In the genomic region with DNA sequence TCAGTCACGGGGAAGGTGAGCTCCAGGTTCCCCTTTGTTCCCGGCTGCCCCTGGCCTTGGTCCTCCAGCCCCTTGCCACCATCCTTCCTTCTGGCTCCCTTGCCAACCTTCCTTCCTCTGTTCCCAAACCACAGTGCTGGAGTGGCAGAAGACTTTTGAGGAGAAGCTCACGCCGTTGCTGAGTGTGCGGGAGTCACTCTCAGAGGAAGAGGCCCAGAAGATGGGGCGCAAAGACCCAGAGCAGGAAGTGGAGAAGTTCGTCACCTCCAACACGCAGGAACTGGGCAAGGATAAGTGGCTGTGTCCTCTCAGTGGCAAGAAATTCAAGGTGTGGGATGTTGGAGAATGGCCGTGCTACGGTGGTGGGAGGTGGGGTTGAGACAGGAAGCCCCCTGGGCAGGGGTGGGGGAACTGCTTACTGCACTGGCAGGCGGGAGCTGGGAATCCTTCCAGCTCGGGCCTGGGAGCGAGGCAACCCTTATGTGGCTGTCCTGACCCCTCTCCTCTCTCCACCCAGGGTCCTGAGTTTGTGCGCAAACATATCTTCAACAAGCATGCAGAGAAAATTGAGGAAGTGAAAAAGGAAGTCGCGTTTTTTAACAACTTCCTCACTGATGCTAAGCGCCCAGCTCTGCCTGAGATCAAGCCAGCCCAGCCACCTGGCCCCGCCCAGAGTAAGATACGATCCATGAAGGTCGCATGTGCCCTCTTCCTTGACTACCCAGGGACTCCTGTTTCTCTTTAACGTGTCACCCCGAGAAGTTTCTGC, we compare ENCODE assay signal across 9 cellular contexts. TPM values are rescaled to one million over a fixed set of nuclear protein-coding genes. Genes with fewer than 3 reads are reported as not detected.
DNase-seq lines count a peak whose midpoint lies in the region; ATAC-seq and TF ChIP-seq lines count a peak whose summit lies in the region.
"Had no signal": no experiment of that assay in that cellular context is flagged by ENCODE, and none has a peak within 500 bp of the region (broad histone marks: within the 10 kb centered on the region; RNA-seq: fewer than 3 reads in every experiment).

No MANE protein-coding gene starts in this region.

- H3K27ac Mint-ChIP-seq in activated naive CD4-positive, alpha-beta T cell treated with anti-CD3 and anti-CD28 coated beads, Interleukin-2, amount 50 U/mL, for 72 hours, result peak overlapping the region; percentile 73 to 97

- no TSS peak for BruUV-seq in HCT116 (replicated peaks; lab: Mats Ljungman, UMichigan)

- no peak overlapping the region for H3K9ac ChIP-seq in HCT116 (ENCODE audit: low read length)
- H3K9ac ChIP-seq in OCI-LY3 (ENCODE audit: low read length), result peak overlapping the region; percentile 92
- H3K9ac ChIP-seq in neuronal stem cell (ENCODE audit: low read depth, low read length, poor library complexity), result no peak overlapping the region
- H3K9ac ChIP-seq: KMS-11 had no signal

- H3K9me3 Mint-ChIP-seq in activated naive CD4-positive, alpha-beta T cell treated with anti-CD3 and anti-CD28 coated beads, Interleukin-2, amount 50 U/mL, for 72 hours, result no peaks in the 10 kb centered on the region

- H2BK12ac ChIP-seq in neuronal stem cell (ENCODE audit: low read length), result peak overlapping the region; percentile 30

- no peak for TF ChIP-seq POLR2A in HCT116 (IDR thresholded peaks at IDR 0.05; ENCODE audit: borderline replicate concordance, extremely low read depth, insufficient read depth, insufficient read length)

- H3K36me3 Mint-ChIP-seq in activated naive CD4-positive, alpha-beta T cell treated with anti-CD3 and anti-CD28 coated beads, Interleukin-2, amount 50 U/mL, for 72 hours, result peaks cover 12 to 51% of the 10 kb centered on the region in 2 donors

- no peak overlapping the region for H3K4ac ChIP-seq in neuronal stem cell (ENCODE audit: low read length)

- H3K79me1 ChIP-seq in neuronal stem cell (ENCODE audit: low read depth, low read length), result peaks cover 9% of the 10 kb centered on the region

- H3K27ac ChIP-seq in HCT116 (ENCODE audit: low read depth, low read length), result peak overlapping the region; percentile 78
- peak overlapping the region; percentile 87 for H3K27ac ChIP-seq in OCI-LY3 (ENCODE audit: low read length)
- H3K27ac ChIP-seq in neuronal stem cell (replicated peaks; ENCODE audit: low read length), result no peak overlapping the region
- H3K27ac ChIP-seq: KMS-11 had no signal

- H3K36me3 ChIP-seq in HCT116 (ENCODE audit: control insufficient read depth in 1 of 2, insufficient read depth in 2 of 2, low read length in 2 of 2), result peaks cover 42 to 65% of the 10 kb centered on the region in 2 experiments
- peaks cover 62% of the 10 kb centered on the region for H3K36me3 ChIP-seq in OCI-LY3 (replicated peaks; ENCODE audit: low read depth, low read length)
- H3K36me3 ChIP-seq in neuronal stem cell (replicated peaks in 1 of 2; ENCODE audit: control insufficient read depth in 2 of 2, insufficient read depth in 2 of 2, low read length in 2 of 2), result peaks cover 56 to 67% of the 10 kb centered on the region in 2 donors

- no peak overlapping the region for H4K91ac ChIP-seq in neuronal stem cell (ENCODE audit: low read depth, low read length, poor library complexity)

- no peak overlapping the region for H4K8ac ChIP-seq in neuronal stem cell (ENCODE audit: low read depth, low read length)

- no peak overlapping the region for H2BK5ac ChIP-seq in neuronal stem cell (ENCODE audit: low read length)

- H3K9me2 ChIP-seq in HCT116 (ENCODE audit: insufficient read depth), result no peaks in the 10 kb centered on the region

- H3K79me2 ChIP-seq in HCT116 (ENCODE audit: insufficient read depth, low read length) (peaks cover 60% of the 10 kb centered on the region), OCI-LY3 (ENCODE audit: low read length) (peaks cover 28% of the 10 kb centered on the region)

- H2BK15ac ChIP-seq in neuronal stem cell (ENCODE audit: low read length), result no peak overlapping the region

- H3K4me3 ChIP-seq in GM12875 (ENCODE audit: low read depth, low read length) (peak overlapping the region; percentile 95), HCT116 (replicated peaks in 1 of 2; ENCODE audit: low read depth in 1 of 2, low read length in 2 of 2) (no peak overlapping the region), OCI-LY3 (ENCODE audit: low read length) (peak overlapping the region; percentile 90), neuronal stem cell (ENCODE audit: low read length in 2 of 2) (no peak overlapping the region)

- H3K9me3 ChIP-seq in HCT116 (ENCODE audit: control insufficient read depth in 1 of 2, insufficient read depth in 1 of 2, low read depth in 1 of 2, low read length in 2 of 2) (no peaks in the 10 kb centered on the region), OCI-LY3 (ENCODE audit: insufficient read depth, low read length) (no peaks in the 10 kb centered on the region), neuronal stem cell (replicated peaks in 1 of 2; ENCODE audit: control insufficient read depth in 2 of 2, insufficient read depth in 1 of 2, low read depth in 1 of 2, low read length in 2 of 2) (no peaks in the 10 kb centered on the region)

- RAD21 ChIA-PET in HCT116 (lab: Charles Lee; ENCODE audit: low non-redundant PET in 1 of 2, low total read pairs in 2 of 2, uncharacterized antibody in 2 of 2, unreplicated experiment in 2 of 2), result no interaction called here

- H3K4me1 ChIP-seq in HCT116 (ENCODE audit: control insufficient read depth in 1 of 2, insufficient read depth in 2 of 2, low read length in 2 of 2) (peaks cover 8 to 45% of the 10 kb centered on the region in 2 experiments), OCI-LY3 (ENCODE audit: low read length) (peaks cover 31% of the 10 kb centered on the region), neuronal stem cell (ENCODE audit: control insufficient read depth in 2 of 2, insufficient read depth in 1 of 2, low read depth in 1 of 2, low read length in 2 of 2) (peaks cover 16 to 18% of the 10 kb centered on the region in 2 donors)

- TF ChIP-seq RAD21 in HCT116 (IDR thresholded peaks at IDR 0.05; ENCODE audit: low read depth), result no peak

- no CpG with 5 or more reads among the region's 22 CpGs for WGBS in neuronal stem cell (ENCODE audit: extremely low coverage in 2 of 2, insufficient read length in 2 of 2, insufficient replicate concordance in 1 of 2), 2 donors

- CTCF ChIA-PET in HCT116 (lab: Charles Lee), result interaction anchor here (0.8 to 1.4 kb wide), 2 partner anchors 35 to 86 kb away, joined by 3 read pairs; a partner anchor contains a TSS

- H3K23ac ChIP-seq in neuronal stem cell (ENCODE audit: low read depth, low read length, poor library complexity), result peak overlapping the region; percentile 53

- H3K4me2 ChIP-seq in HCT116 (ENCODE audit: low read length), result peak overlapping the region; percentile 98
- H3K4me2 ChIP-seq in OCI-LY3 (ENCODE audit: low read length), result peak overlapping the region; percentile 96
- no peak overlapping the region for H3K4me2 ChIP-seq in neuronal stem cell (ENCODE audit: insufficient read depth, low read length, poor library complexity, severe bottlenecking)
- H3K4me2 ChIP-seq: KMS-11 had no signal

- intact Hi-C loops in HCT116 (cut with micrococcal nuclease), result no loop called here

- H2BK120ac ChIP-seq in neuronal stem cell (ENCODE audit: low read depth, low read length), result no peak overlapping the region

- no peak for ATAC-seq in HCT116
- ATAC-seq in activated naive CD4-positive, alpha-beta T cell treated with anti-CD3 and anti-CD28 coated beads, Interleukin-2, amount 50 U/mL, for 72 hours, result peak in 1 of 2 donors; percentile 14

- DNase-seq in HCT116 (ENCODE audit: low read depth, low spot score) (no peak), neuronal stem cell (ENCODE audit: low spot score) (no peak), kidney tubule cell (ENCODE audit: low spot score) (no peak), cerebellar nuclear complex (lab: John Stamatoyannopoulos, UW) (no peak), NCI-H82 treated with DMSO at 0.1 percent for 48 hours (lab: John Stamatoyannopoulos, UW; ENCODE audit: unreplicated experiment) (no peak)
- DNase-seq in activated naive CD4-positive, alpha-beta T cell treated with anti-CD3 and anti-CD28 coated beads, Interleukin-2, amount 50 U/mL, for 72 hours (ENCODE audit: low spot score in 2 of 2), result no peak

- H2AK5ac ChIP-seq in neuronal stem cell (ENCODE audit: low read depth, low read length), result no peak overlapping the region

- no peak overlapping the region for H3K18ac ChIP-seq in neuronal stem cell (ENCODE audit: low read length)

- no peaks in the 10 kb centered on the region for H3K27me3 ChIP-seq in HCT116 (ENCODE audit: insufficient read depth, low read length)
- H3K27me3 ChIP-seq in OCI-LY3 (ENCODE audit: low read depth, low read length), result no peaks in the 10 kb centered on the region
- H3K27me3 ChIP-seq in neuronal stem cell (ENCODE audit: control insufficient read depth in 3 of 3, insufficient read depth in 3 of 3, low read depth in 1 of 3, low read length in 3 of 3), result no peaks in the 10 kb centered on the region

- POLR2A ChIA-PET in HCT116 (lab: Charles Lee), result no interaction called here

- H2AFZ ChIP-seq in HCT116 (ENCODE audit: low read depth, low read length, poor library complexity, severe bottlenecking), result no peak overlapping the region
- H2AFZ ChIP-seq in OCI-LY3 (ENCODE audit: low read depth, low read length), result no peak overlapping the region
- H2AFZ ChIP-seq in neuronal stem cell (ENCODE audit: low read length), result no peak overlapping the region

- TF ChIP-seq CTCF in GM12875 (IDR thresholded peaks at IDR 0.05; ENCODE audit: borderline replicate concordance, insufficient read depth, low read depth, low read length) (no peak), HCT116 (IDR thresholded peaks at IDR 0.05 in 2 of 3, conservative IDR thresholded peaks at IDR 0.05 in 1 of 3; ENCODE audit: borderline replicate concordance in 1 of 3, insufficient read depth in 1 of 3, low read depth in 2 of 3, low read length in 2 of 3) (no peak), OCI-LY3 (IDR thresholded peaks at IDR 0.05; ENCODE audit: low read depth, low read length) (no peak)

- H4K20me1 ChIP-seq in HCT116 (ENCODE audit: insufficient read depth) (no peaks in the 10 kb centered on the region), OCI-LY3 (ENCODE audit: insufficient read depth, low read length) (peaks cover 8% of the 10 kb centered on the region; the same call in 1 of the 2 replicates)

- no peak overlapping the region for H3K14ac ChIP-seq in neuronal stem cell (ENCODE audit: low read length)

RNA-seq across cellular contexts. Expression of a gene that starts 2.1 kb away (rescaled TPM):
- total RNA-seq in HCT116 (2021; ENCODE audit: unreplicated experiment), result 5.6 TPM
- polyA plus RNA-seq in HCT116 (2012), result 2.4 and 3.1 TPM in 2 replicates
- total RNA-seq in activated naive CD4-positive, alpha-beta T cell treated with anti-CD3 and anti-CD28 coated beads, Interleukin-2, amount 50 U/mL, for 72 hours, result 1 to 10 TPM in 1 of 2 donors, under 1 TPM in 1; 0.77 to 2.4 TPM
- polyA plus RNA-seq in neuronal stem cell (2013, experiment 1 of 2), result 1.1 TPM
- polyA plus RNA-seq in neuronal stem cell (2013, experiment 2 of 2), result 1.0 TPM

RNA-seq across cellular contexts. Expression of a gene that starts 8.3 kb away (rescaled TPM):
- 1.8 TPM for total RNA-seq in HCT116 (2021; ENCODE audit: unreplicated experiment)
- polyA plus RNA-seq in HCT116 (2012), result 0.57 and 0.86 TPM in 2 replicates
- under 1 TPM in 1 of 2 donors, not detected in 1; 0.12 TPM for total RNA-seq in activated naive CD4-positive, alpha-beta T cell treated with anti-CD3 and anti-CD28 coated beads, Interleukin-2, amount 50 U/mL, for 72 hours
- polyA plus RNA-seq in neuronal stem cell (2013, experiment 1 of 2), result 2.0 TPM
- polyA plus RNA-seq in neuronal stem cell (2013, experiment 2 of 2), result 2.0 TPM

RNA-seq across cellular contexts. Expression of a gene that starts 12.5 kb away (rescaled TPM):
- 252 TPM for total RNA-seq in HCT116 (2021; ENCODE audit: unreplicated experiment)
- polyA plus RNA-seq in HCT116 (2012), result 143 and 146 TPM in 2 replicates
- total RNA-seq in activated naive CD4-positive, alpha-beta T cell treated with anti-CD3 and anti-CD28 coated beads, Interleukin-2, amount 50 U/mL, for 72 hours, result 100 to 1,000 TPM; 205 to 242 TPM
- 97.6 TPM for polyA plus RNA-seq in neuronal stem cell (2013, experiment 1 of 2)
- polyA plus RNA-seq in neuronal stem cell (2013, experiment 2 of 2), result 99.4 TPM

RNA-seq across cellular contexts. Expression of a gene that starts 20.2 kb away (rescaled TPM):
- total RNA-seq in HCT116 (2021; ENCODE audit: unreplicated experiment), result 102 TPM
- 99.7 and 124 TPM in 2 replicates for polyA plus RNA-seq in HCT116 (2012)
- total RNA-seq in activated naive CD4-positive, alpha-beta T cell treated with anti-CD3 and anti-CD28 coated beads, Interleukin-2, amount 50 U/mL, for 72 hours, result 10 to 100 TPM; 34.4 to 39.2 TPM
- 34.6 TPM for polyA plus RNA-seq in neuronal stem cell (2013, experiment 1 of 2)
- 35.8 TPM for polyA plus RNA-seq in neuronal stem cell (2013, experiment 2 of 2)

RNA-seq across cellular contexts. Expression of a gene that starts 34.9 kb away (rescaled TPM):
- total RNA-seq in HCT116 (2021; ENCODE audit: unreplicated experiment), result 24.6 TPM
- 14.7 and 15.4 TPM in 2 replicates for polyA plus RNA-seq in HCT116 (2012)
- total RNA-seq in activated naive CD4-positive, alpha-beta T cell treated with anti-CD3 and anti-CD28 coated beads, Interleukin-2, amount 50 U/mL, for 72 hours, result 10 to 100 TPM; 16.7 to 27.7 TPM
- 11.0 TPM for polyA plus RNA-seq in neuronal stem cell (2013, experiment 1 of 2)
- 9.5 TPM for polyA plus RNA-seq in neuronal stem cell (2013, experiment 2 of 2)

Comparison
In these comparisons a context has a peak if more than half of its experiments do, and no peak if none do; other contexts are left out.
1. H3K4me3 ChIP-seq: peak in GM12875 (single experiment) and OCI-LY3 (single experiment); none in HCT116 (0 of 2) and neuronal stem cell (0 of 2).